ENCODE assay signal across 1 cellular context in genomic region chr17:9355231-9355630, GRCh38.
A peak's percentile ranks its signal among the peaks of the same experiment; 100 is the strongest.
TF ChIP-seq lines count a peak whose summit lies in the region.

No MANE protein-coding gene starts in this region.

TF ChIP-seq in HepG2, 621 proteins besides CTCF, POLR2A, EP300 and RAD21 (continued from another document):
- 0 out of 2 replicates have a peak, but pooled peaks have one; percentile 53 for TF ChIP-seq ZNF770 (CRISPR knock-in tag; IDR thresholded peaks at IDR 0.05)
